ENCODE assay signal across 18 cellular contexts in the genomic region with DNA sequence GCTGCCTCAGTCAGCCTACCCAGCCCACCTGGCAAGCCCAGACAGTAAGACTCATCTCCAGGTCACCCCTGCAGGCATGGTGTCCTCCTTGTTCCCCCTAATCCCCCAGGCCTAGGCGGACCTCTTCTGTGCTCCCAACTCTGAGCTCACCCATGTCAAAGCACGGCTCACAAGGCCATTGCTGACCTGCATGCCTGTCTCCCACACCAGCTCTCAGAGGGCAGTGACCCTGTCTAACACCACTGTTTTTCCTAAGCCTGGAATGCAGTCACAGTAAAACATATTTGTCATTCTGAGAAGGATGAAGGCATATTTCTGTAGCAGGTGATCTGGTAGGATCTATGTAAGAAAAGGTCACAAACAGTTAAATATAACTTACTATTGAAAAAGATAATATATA.
DNase-seq lines count a peak whose midpoint lies in the region; ATAC-seq, FAIRE-seq and TF ChIP-seq lines count a peak whose summit lies in the region.
"Had no signal": no experiment of that assay in that cellular context is flagged by ENCODE, and none has a peak within 500 bp of the region (broad histone marks: within the 10 kb centered on the region; RNA-seq: fewer than 3 reads in every experiment).

No MANE protein-coding gene starts in this region.

- H3K4me1 ChIP-seq in HUES6 (ENCODE audit: control insufficient read depth, insufficient read depth, low read length) (peaks cover 23% of the 10 kb centered on the region), endothelial cell of umbilical vein (ENCODE audit: control insufficient read depth, extremely low read depth, insufficient read depth, low read length) (peaks cover 49% of the 10 kb centered on the region), muscle layer of colon (ENCODE audit: insufficient read depth, low read length) (peaks cover 52% of the 10 kb centered on the region), thyroid gland (peaks cover 16 to 32% of the 10 kb centered on the region in 2 donors)
- no peaks in the 10 kb centered on the region for H3K4me1 ChIP-seq in CD8-positive, alpha-beta memory T cell (ENCODE audit: insufficient read depth, low read length)
- H3K4me1 ChIP-seq: pancreas had no signal

- peaks cover 2% of the 10 kb centered on the region for H3K27me3 Mint-ChIP-seq in activated CD4-positive, alpha-beta T cell treated with anti-CD3 and anti-CD28 coated beads for 36 hours
- H3K27me3 Mint-ChIP-seq in CD8-positive, alpha-beta memory T cell = peaks cover 5 to 19% of the 10 kb centered on the region in 2 donors
- H3K27me3 Mint-ChIP-seq in glutamatergic neuron (ENCODE audit: unreplicated experiment) = peaks cover 3% of the 10 kb centered on the region
- H3K27me3 Mint-ChIP-seq: activated CD8-positive, alpha-beta T cell treated with anti-CD3 and anti-CD28 coated beads for 36 hours had no signal

- TF ChIP-seq POLR2A in endothelial cell of umbilical vein (IDR thresholded peaks at IDR 0.05; ENCODE audit: low read depth, low read length) (no peak), thyroid gland (IDR thresholded peaks at IDR 0.05) (no peak)

- H3K4me1 Mint-ChIP-seq in activated CD4-positive, alpha-beta T cell treated with anti-CD3 and anti-CD28 coated beads for 36 hours = no peaks in the 10 kb centered on the region
- no peaks in the 10 kb centered on the region for H3K4me1 Mint-ChIP-seq in CD8-positive, alpha-beta memory T cell
- peaks cover 5% of the 10 kb centered on the region for H3K4me1 Mint-ChIP-seq in glutamatergic neuron (ENCODE audit: low read depth, unreplicated experiment)

- H3K4me2 ChIP-seq in endothelial cell of umbilical vein (ENCODE audit: insufficient read depth, low read length) = peak overlapping the region; percentile 23

- H3K36me3 ChIP-seq in HUES6 (ENCODE audit: control insufficient read depth, insufficient read depth, low read length) = no peaks in the 10 kb centered on the region
- H3K36me3 ChIP-seq in endothelial cell of umbilical vein (ENCODE audit: control insufficient read depth in 2 of 2, extremely low read depth in 1 of 2, insufficient read depth in 2 of 2, low read length in 2 of 2) = no peaks in the 10 kb centered on the region
- H3K36me3 ChIP-seq in muscle layer of colon (ENCODE audit: insufficient read depth, low read length) = peaks cover 46% of the 10 kb centered on the region
- no peaks in the 10 kb centered on the region for H3K36me3 ChIP-seq in thyroid gland
- no peaks in the 10 kb centered on the region for H3K36me3 ChIP-seq in CD8-positive, alpha-beta memory T cell (ENCODE audit: insufficient read depth, low read length)
- H3K36me3 ChIP-seq: pancreas had no signal

- POLR2A ChIA-PET in endothelial cell of umbilical vein (lab: Charles Lee) = no interaction called here
- POLR2A ChIA-PET in activated CD4-positive, alpha-beta T cell treated with anti-CD3 and anti-CD28 coated beads for 36 hours (lab: Charles Lee) = no interaction called here
- POLR2A ChIA-PET in CD8-positive, alpha-beta memory T cell (lab: Charles Lee) = no interaction called here

- TF ChIP-seq CTCF in endothelial cell of umbilical vein (IDR thresholded peaks at IDR 0.05; ENCODE audit: extremely low read depth in 1 of 2, insufficient read depth in 1 of 2, low read depth in 1 of 2, low read length in 2 of 2) (no peak), thyroid gland (IDR thresholded peaks at IDR 0.05) (no peak), glutamatergic neuron (IDR thresholded peaks at IDR 0.05; ENCODE audit: partially characterized antibody, unreplicated experiment) (no peak)

- H3K9me3 ChIP-seq in HUES6 (ENCODE audit: control insufficient read depth, insufficient read depth, low read depth, low read length) (no peaks in the 10 kb centered on the region), endothelial cell of umbilical vein (replicated peaks; ENCODE audit: control insufficient read depth, insufficient read depth, low read length) (no peaks in the 10 kb centered on the region), muscle layer of colon (ENCODE audit: low read length) (no peaks in the 10 kb centered on the region), thyroid gland (no peaks in the 10 kb centered on the region)
- no peaks in the 10 kb centered on the region for H3K9me3 ChIP-seq in CD8-positive, alpha-beta memory T cell (ENCODE audit: low read length)
- H3K9me3 ChIP-seq: pancreas had no signal

- H3K9me3 Mint-ChIP-seq in activated CD4-positive, alpha-beta T cell treated with anti-CD3 and anti-CD28 coated beads for 36 hours (ENCODE audit: low read depth) = no peaks in the 10 kb centered on the region
- H3K9me3 Mint-ChIP-seq in CD8-positive, alpha-beta memory T cell = no peaks in the 10 kb centered on the region
- no peaks in the 10 kb centered on the region for H3K9me3 Mint-ChIP-seq in glutamatergic neuron (ENCODE audit: unreplicated experiment)
- H3K9me3 Mint-ChIP-seq: activated CD8-positive, alpha-beta T cell treated with anti-CD3 and anti-CD28 coated beads for 36 hours; T-helper 2 cell treated with Interferon-gamma antibody and Interleukin-4, amounts not matched to agents 5 μg/mL and 100 μg/mL, for 36 hours had no signal

- no peak overlapping the region for H2AFZ ChIP-seq in endothelial cell of umbilical vein (ENCODE audit: low read depth, low read length)

- CTCF ChIA-PET in endothelial cell of umbilical vein (lab: Charles Lee) = interaction anchor here (0.8 to 7.9 kb wide), 9 partner anchors 12 to 53 kb away, joined by 3 to 106 read pairs (median 6); no protein-coding TSS in a partner anchor
- CTCF ChIA-PET in activated CD4-positive, alpha-beta T cell treated with anti-CD3 and anti-CD28 coated beads for 36 hours (lab: Charles Lee) = no interaction called here
- CTCF ChIA-PET in CD8-positive, alpha-beta memory T cell (lab: Charles Lee) = no interaction called here

- no peak for ATAC-seq in activated CD4-positive, alpha-beta T cell treated with anti-CD3 and anti-CD28 coated beads for 36 hours
- ATAC-seq: activated CD8-positive, alpha-beta T cell treated with anti-CD3 and anti-CD28 coated beads for 36 hours had no signal

- WGBS in thyroid gland, 2 donors = 60 to 77% methylated on average over 2 of the region's 2 CpGs

- peak; percentile 40 for FAIRE-seq in endothelial cell of umbilical vein (lab: Jason Lieb, UNC)
- FAIRE-seq: pancreas, RCC 7860 had no signal

- H3K27ac Mint-ChIP-seq in activated CD4-positive, alpha-beta T cell treated with anti-CD3 and anti-CD28 coated beads for 36 hours = no peak overlapping the region
- H3K27ac Mint-ChIP-seq in CD8-positive, alpha-beta memory T cell = no peak overlapping the region
- no peak overlapping the region for H3K27ac Mint-ChIP-seq in glutamatergic neuron (ENCODE audit: unreplicated experiment)
- H3K27ac Mint-ChIP-seq: activated CD8-positive, alpha-beta T cell treated with anti-CD3 and anti-CD28 coated beads for 36 hours; T-helper 2 cell treated with Interferon-gamma antibody and Interleukin-4, amounts not matched to agents 5 μg/mL and 100 μg/mL, for 36 hours had no signal

- H3K27ac ChIP-seq in HUES6 (ENCODE audit: low read depth, low read length) = no peak overlapping the region
- no peak overlapping the region for H3K27ac ChIP-seq in endothelial cell of umbilical vein (ENCODE audit: insufficient read depth, low read depth, low read length)
- peak overlapping the region; percentile 96 for H3K27ac ChIP-seq in muscle layer of colon (ENCODE audit: low read depth, low read length)
- peak overlapping the region in 2 of 3 donors; percentile 36 to 56 for H3K27ac ChIP-seq in thyroid gland
- H3K27ac ChIP-seq in CD8-positive, alpha-beta memory T cell (ENCODE audit: low read depth, low read length) = no peak overlapping the region
- H3K27ac ChIP-seq: pancreas had no signal

- DNase-seq in endothelial cell of umbilical vein (ENCODE audit: low read depth, low spot score) (peak; percentile 29), thyroid gland (no peak), glutamatergic neuron (no peak)
- DNase-seq in activated CD4-positive, alpha-beta T cell treated with anti-CD3 and anti-CD28 coated beads for 36 hours = no peak
- DNase-seq in CD8-positive, alpha-beta memory T cell = no peak
- DNase-seq: activated CD8-positive, alpha-beta T cell treated with anti-CD3 and anti-CD28 coated beads for 36 hours; cerebellar nuclear complex; COR-L47; foreskin fibroblast; NCI-H1436 treated with DMSO at 0.1 percent for 48 hours; NCI-H524 treated with DMSO at 0.1 percent for 48 hours; pancreas; stimulated activated CD4-positive, alpha-beta T cell treated with anti-CD3 and anti-CD28 coated beads, Interleukin-4, amount 100 ng/mL, for 4 hours; stimulated activated naive CD4-positive, alpha-beta T cell treated with Interleukin-2 at 50 U/mL for 16 hours had no signal

- BruUV-seq in endothelial cell of umbilical vein (replicated peaks; lab: Mats Ljungman, UMichigan) = no TSS peak

- H3K4me3 ChIP-seq in HUES6 (ENCODE audit: low read depth, low read length) (no peak overlapping the region), endothelial cell of umbilical vein (replicated peaks in 1 of 3; ENCODE audit: insufficient read depth in 1 of 3, low read depth in 1 of 3, low read length in 3 of 3) (no peak overlapping the region), muscle layer of colon (ENCODE audit: low read depth in 1 of 2, low read length in 2 of 2) (peak overlapping the region; percentile 22 to 89), thyroid gland (replicated peaks in 1 of 3) (no peak overlapping the region)
- no peak overlapping the region for H3K4me3 ChIP-seq in CD8-positive, alpha-beta memory T cell (ENCODE audit: low read length)
- H3K4me3 ChIP-seq: pancreas had no signal

- H3K4me3 Mint-ChIP-seq in activated CD4-positive, alpha-beta T cell treated with anti-CD3 and anti-CD28 coated beads for 36 hours = no peak overlapping the region
- no peak overlapping the region for H3K4me3 Mint-ChIP-seq in CD8-positive, alpha-beta memory T cell
- no peak overlapping the region for H3K4me3 Mint-ChIP-seq in glutamatergic neuron (ENCODE audit: unreplicated experiment)
- H3K4me3 Mint-ChIP-seq: activated CD8-positive, alpha-beta T cell treated with anti-CD3 and anti-CD28 coated beads for 36 hours; T-helper 2 cell treated with Interferon-gamma antibody and Interleukin-4, amounts not matched to agents 5 μg/mL and 100 μg/mL, for 36 hours had no signal

- no peaks in the 10 kb centered on the region for H3K79me2 ChIP-seq in endothelial cell of umbilical vein (ENCODE audit: control insufficient read depth, insufficient read depth, low read length)

- no peaks in the 10 kb centered on the region for H3K36me3 Mint-ChIP-seq in activated CD4-positive, alpha-beta T cell treated with anti-CD3 and anti-CD28 coated beads for 36 hours (ENCODE audit: low read depth)
- H3K36me3 Mint-ChIP-seq in CD8-positive, alpha-beta memory T cell = no peaks in the 10 kb centered on the region
- peaks cover 2% of the 10 kb centered on the region for H3K36me3 Mint-ChIP-seq in glutamatergic neuron (ENCODE audit: unreplicated experiment)

- no peaks in the 10 kb centered on the region for H3K9me1 ChIP-seq in endothelial cell of umbilical vein (replicated peaks; ENCODE audit: control insufficient read depth, extremely low read depth, insufficient read depth, low read length)

- H3K27me3 ChIP-seq in HUES6 (ENCODE audit: control insufficient read depth, insufficient read depth, low read length) = no peaks in the 10 kb centered on the region
- H3K27me3 ChIP-seq in endothelial cell of umbilical vein (ENCODE audit: control insufficient read depth in 2 of 2, insufficient read depth in 2 of 2, low read length in 2 of 2) = no peaks in the 10 kb centered on the region
- no peaks in the 10 kb centered on the region for H3K27me3 ChIP-seq in muscle layer of colon (ENCODE audit: control insufficient read depth in 1 of 2, insufficient read depth in 2 of 2, low read length in 2 of 2)
- no peaks in the 10 kb centered on the region for H3K27me3 ChIP-seq in thyroid gland
- no peaks in the 10 kb centered on the region for H3K27me3 ChIP-seq in CD8-positive, alpha-beta memory T cell (ENCODE audit: insufficient read depth, low read length, poor library complexity, severe bottlenecking)
- H3K27me3 ChIP-seq: pancreas had no signal

- dilution Hi-C loops in endothelial cell of umbilical vein (cut with MboI; ENCODE audit: extremely low pct_ligation_motif_present, low sequenced_read_pairs) = no loop called here

- intact Hi-C loops in endothelial cell of umbilical vein (cut with micrococcal nuclease) (no loop called here), thyroid gland (cut with DNase I) (no loop called here)
- intact Hi-C loops in activated CD4-positive, alpha-beta T cell treated with anti-CD3 and anti-CD28 coated beads for 36 hours (cut with DNase I, micrococcal nuclease) = no loop called here

- H4K20me1 ChIP-seq in endothelial cell of umbilical vein (replicated peaks; ENCODE audit: control insufficient read depth, extremely low read depth, insufficient read depth, low read length) = no peaks in the 10 kb centered on the region

- peak overlapping the region; percentile 48 for H3K9ac ChIP-seq in HUES6 (ENCODE audit: low read length)
- no peak overlapping the region for H3K9ac ChIP-seq in endothelial cell of umbilical vein (replicated peaks; ENCODE audit: extremely low read depth, insufficient read depth, low read length)
- H3K9ac ChIP-seq in muscle layer of colon (ENCODE audit: low read length) = no peak overlapping the region

Comparison
In these comparisons a context has a peak if more than half of its experiments do, and no peak if none do; other contexts are left out.
1. H3K27ac ChIP-seq: peak in muscle layer of colon (single experiment) and thyroid gland (2 of 3); none in HUES6 (single experiment), endothelial cell of umbilical vein (single experiment) and CD8-positive, alpha-beta memory T cell (single experiment).
2. H3K4me3 ChIP-seq: peak in muscle layer of colon (2 of 2); none in HUES6 (single experiment), endothelial cell of umbilical vein (0 of 3), thyroid gland (0 of 3) and CD8-positive, alpha-beta memory T cell (single experiment).